20 cellular contexts compared by ENCODE assay signal in genomic region chr18:40235881-40236280, GRCh38.
DNase-seq lines count a peak whose midpoint lies in the region; ATAC-seq and TF ChIP-seq lines count a peak whose summit lies in the region.
"Had no signal": no experiment of that assay in that cellular context is flagged by ENCODE, and none has a peak within 500 bp of the region (broad histone marks: within the 10 kb centered on the region; RNA-seq: fewer than 3 reads in every experiment).

No MANE protein-coding gene starts in this region.

- no peaks in the 10 kb centered on the region for H3K79me2 ChIP-seq in OCI-LY3 (ENCODE audit: low read length)
- no peaks in the 10 kb centered on the region for H3K79me2 ChIP-seq in PC-9 (ENCODE audit: low read depth)

- H3K23ac ChIP-seq in neuronal stem cell (ENCODE audit: low read depth, low read length, poor library complexity) = no peak overlapping the region

- intact Hi-C loops in naive thymus-derived CD4-positive, alpha-beta T cell (cut with micrococcal nuclease) = no loop called here
- intact Hi-C loops in PC-9 (cut with micrococcal nuclease; ENCODE audit: unreplicated experiment) = no loop called here

- H3K9me3 ChIP-seq in OCI-LY3 (ENCODE audit: insufficient read depth, low read length) = no peaks in the 10 kb centered on the region
- H3K9me3 ChIP-seq in neuronal stem cell (replicated peaks in 1 of 2; ENCODE audit: control insufficient read depth in 2 of 2, insufficient read depth in 1 of 2, low read depth in 1 of 2, low read length in 2 of 2) = no peaks in the 10 kb centered on the region
- no peaks in the 10 kb centered on the region for H3K9me3 ChIP-seq in naive thymus-derived CD4-positive, alpha-beta T cell (ENCODE audit: control insufficient read depth in 2 of 3, low read length in 3 of 3)
- no peaks in the 10 kb centered on the region for H3K9me3 ChIP-seq in PC-9 (ENCODE audit: insufficient read depth, low read depth)
- H3K9me3 ChIP-seq: BLaER1 treated with 17β-estradiol and CSF1 and Interleukin-3, amounts not matched to agents 10 nM and 100 nM had no signal

- H3K4me1 ChIP-seq in OCI-LY3 (ENCODE audit: low read length) (no peaks in the 10 kb centered on the region), neuronal stem cell (ENCODE audit: control insufficient read depth in 2 of 2, insufficient read depth in 1 of 2, low read depth in 1 of 2, low read length in 2 of 2) (peaks cover 1 to 2% of the 10 kb centered on the region in 2 donors), PC-9 (replicated peaks; ENCODE audit: insufficient read depth) (no peaks in the 10 kb centered on the region)
- H3K4me1 ChIP-seq in naive thymus-derived CD4-positive, alpha-beta T cell (ENCODE audit: control insufficient read depth in 2 of 2, insufficient read depth in 2 of 2, low read length in 2 of 2) = no peaks in the 10 kb centered on the region
- H3K4me1 ChIP-seq: BLaER1 treated with 17β-estradiol and CSF1 and Interleukin-3, amounts not matched to agents 10 nM and 100 nM had no signal

- no peaks in the 10 kb centered on the region for H3K27me3 Mint-ChIP-seq in nephron progenitor cell (ENCODE audit: low read depth, poor library complexity)
- H3K27me3 Mint-ChIP-seq in naive thymus-derived CD4-positive, alpha-beta T cell = no peaks in the 10 kb centered on the region

- H3K27me3 ChIP-seq in OCI-LY3 (ENCODE audit: low read depth, low read length) = no peaks in the 10 kb centered on the region
- H3K27me3 ChIP-seq in neuronal stem cell (ENCODE audit: control insufficient read depth in 3 of 3, insufficient read depth in 3 of 3, low read depth in 1 of 3, low read length in 3 of 3) = no peaks in the 10 kb centered on the region
- no peaks in the 10 kb centered on the region for H3K27me3 ChIP-seq in naive thymus-derived CD4-positive, alpha-beta T cell (ENCODE audit: control insufficient read depth in 2 of 2, insufficient read depth in 2 of 2, low read length in 2 of 2)
- no peaks in the 10 kb centered on the region for H3K27me3 ChIP-seq in PC-9 (ENCODE audit: insufficient read depth, low read depth)
- H3K27me3 ChIP-seq: BLaER1 treated with 17β-estradiol and CSF1 and Interleukin-3, amounts not matched to agents 10 nM and 100 nM had no signal

- H4K91ac ChIP-seq in neuronal stem cell (ENCODE audit: low read depth, low read length, poor library complexity) = no peak overlapping the region

- no peak overlapping the region for H3K4me3 ChIP-seq in OCI-LY3 (ENCODE audit: low read length)
- H3K4me3 ChIP-seq in neuronal stem cell (ENCODE audit: low read length in 2 of 2) = no peak overlapping the region
- no peak overlapping the region for H3K4me3 ChIP-seq in naive thymus-derived CD4-positive, alpha-beta T cell (ENCODE audit: low read length)
- no peak overlapping the region for H3K4me3 ChIP-seq in PC-9
- H3K4me3 ChIP-seq: BLaER1 treated with 17β-estradiol and CSF1 and Interleukin-3, amounts not matched to agents 10 nM and 100 nM had no signal

- no peak overlapping the region for H2BK120ac ChIP-seq in neuronal stem cell (ENCODE audit: low read depth, low read length)

- H3K4me3 Mint-ChIP-seq in nephron progenitor cell = no peak overlapping the region
- no peak overlapping the region for H3K4me3 Mint-ChIP-seq in naive thymus-derived CD4-positive, alpha-beta T cell
- H3K4me3 Mint-ChIP-seq: CD8-positive, alpha-beta T cell; HFFc6 had no signal

- DNase-seq in COR-L47 (lab: John Stamatoyannopoulos, UW) = peak; percentile 14
- no peak for DNase-seq in nephron progenitor cell
- DNase-seq in neuronal stem cell (ENCODE audit: low spot score) = peak; percentile 1
- no peak for DNase-seq in naive thymus-derived CD4-positive, alpha-beta T cell
- no peak for DNase-seq in NAMALWA (ENCODE audit: low spot score)
- no peak for DNase-seq in PC-9
- no peak for DNase-seq in stimulated activated CD4-positive, alpha-beta T cell treated with anti-CD3 and anti-CD28 coated beads, Interleukin-15, amount 100 ng/mL, for 24 hours
- DNase-seq: 8988T; CD8-positive, alpha-beta T cell; DMS 273 treated with DMSO at 0.1 percent for 48 hours; DMS53; DND-41; EL; GOT3; H7; HFFc6; IMR-90 had no signal

- peak overlapping the region; percentile 80 for H3K27ac Mint-ChIP-seq in nephron progenitor cell
- no peak overlapping the region for H3K27ac Mint-ChIP-seq in naive thymus-derived CD4-positive, alpha-beta T cell
- H3K27ac Mint-ChIP-seq: CD8-positive, alpha-beta T cell; HFFc6 had no signal

- H3K9ac ChIP-seq in OCI-LY3 (ENCODE audit: low read length) = no peak overlapping the region
- H3K9ac ChIP-seq in neuronal stem cell (ENCODE audit: low read depth, low read length, poor library complexity) = no peak overlapping the region
- H3K9ac ChIP-seq: BLaER1 treated with 17β-estradiol and CSF1 and Interleukin-3, amounts not matched to agents 10 nM and 100 nM had no signal

- H2AK5ac ChIP-seq in neuronal stem cell (ENCODE audit: low read depth, low read length) = no peak overlapping the region

- no peak overlapping the region for H2BK15ac ChIP-seq in neuronal stem cell (ENCODE audit: low read length)

- no peaks in the 10 kb centered on the region for H4K20me1 ChIP-seq in OCI-LY3 (ENCODE audit: insufficient read depth, low read length)
- H4K20me1 ChIP-seq in PC-9 (ENCODE audit: insufficient read depth) = no peaks in the 10 kb centered on the region
- H4K20me1 ChIP-seq: BLaER1 treated with 17β-estradiol and CSF1 and Interleukin-3, amounts not matched to agents 10 nM and 100 nM had no signal

- H3K4me1 Mint-ChIP-seq in nephron progenitor cell = peaks cover 18% of the 10 kb centered on the region
- no peaks in the 10 kb centered on the region for H3K4me1 Mint-ChIP-seq in naive thymus-derived CD4-positive, alpha-beta T cell

- CTCF ChIA-PET in naive thymus-derived CD4-positive, alpha-beta T cell (lab: Charles Lee) = no interaction called here
- CTCF ChIA-PET in PC-9 (lab: Charles Lee) = no interaction called here

- ATAC-seq in naive thymus-derived CD4-positive, alpha-beta T cell = no peak
- ATAC-seq: CD8-positive, alpha-beta T cell; HCT116 had no signal

- H3K36me3 Mint-ChIP-seq in nephron progenitor cell (ENCODE audit: low read depth) = peaks cover 4% of the 10 kb centered on the region
- H3K36me3 Mint-ChIP-seq in naive thymus-derived CD4-positive, alpha-beta T cell = no peaks in the 10 kb centered on the region
- H3K36me3 Mint-ChIP-seq: CD8-positive, alpha-beta T cell had no signal

- no peak overlapping the region for H3K14ac ChIP-seq in neuronal stem cell (ENCODE audit: low read length)

- H3K36me3 ChIP-seq in OCI-LY3 (replicated peaks; ENCODE audit: low read depth, low read length) = no peaks in the 10 kb centered on the region
- H3K36me3 ChIP-seq in neuronal stem cell (replicated peaks in 1 of 2; ENCODE audit: control insufficient read depth in 2 of 2, insufficient read depth in 2 of 2, low read length in 2 of 2) = no peaks in the 10 kb centered on the region
- H3K36me3 ChIP-seq in naive thymus-derived CD4-positive, alpha-beta T cell (ENCODE audit: control insufficient read depth in 2 of 3, insufficient read depth in 3 of 3, low read length in 3 of 3) = no peaks in the 10 kb centered on the region
- no peaks in the 10 kb centered on the region for H3K36me3 ChIP-seq in PC-9 (ENCODE audit: low read depth)
- H3K36me3 ChIP-seq: BLaER1 treated with 17β-estradiol and CSF1 and Interleukin-3, amounts not matched to agents 10 nM and 100 nM had no signal

- H2AFZ ChIP-seq in OCI-LY3 (ENCODE audit: low read depth, low read length) (peak overlapping the region; percentile 43), neuronal stem cell (ENCODE audit: low read length) (peak overlapping the region; percentile 1), PC-9 (no peak overlapping the region)

- no peak overlapping the region for H3K4ac ChIP-seq in neuronal stem cell (ENCODE audit: low read length)

- H3K4me2 ChIP-seq in OCI-LY3 (ENCODE audit: low read length) (no peak overlapping the region), neuronal stem cell (ENCODE audit: insufficient read depth, low read length, poor library complexity, severe bottlenecking) (no peak overlapping the region), PC-9 (no peak overlapping the region)
- H3K4me2 ChIP-seq: BLaER1 treated with 17β-estradiol and CSF1 and Interleukin-3, amounts not matched to agents 10 nM and 100 nM had no signal

- H3K9me3 Mint-ChIP-seq in nephron progenitor cell = peaks cover 7% of the 10 kb centered on the region
- H3K9me3 Mint-ChIP-seq in naive thymus-derived CD4-positive, alpha-beta T cell = peaks cover 0 to 17% (median 1%) of the 10 kb centered on the region in 11 donors

- TF ChIP-seq CTCF in OCI-LY3 (IDR thresholded peaks at IDR 0.05; ENCODE audit: low read depth, low read length) (no peak), nephron progenitor cell (IDR thresholded peaks at IDR 0.05) (no peak), PC-9 (conservative IDR thresholded peaks at IDR 0.05) (no peak)

- BruUV-seq in PC-9 (replicated peaks; lab: Mats Ljungman, UMichigan) = no TSS peak

- H3K18ac ChIP-seq in neuronal stem cell (ENCODE audit: low read length) = no peak overlapping the region

- no peaks in the 10 kb centered on the region for H3F3A ChIP-seq in PC-9 (ENCODE audit: insufficient read depth, low read depth)

- H3K9me2 ChIP-seq in PC-9 (ENCODE audit: insufficient read depth) = no peaks in the 10 kb centered on the region

- H3K27ac ChIP-seq in OCI-LY3 (ENCODE audit: low read length) (no peak overlapping the region), neuronal stem cell (replicated peaks; ENCODE audit: low read length) (no peak overlapping the region), PC-9 (no peak overlapping the region)
- H3K27ac ChIP-seq in naive thymus-derived CD4-positive, alpha-beta T cell (ENCODE audit: low read depth, low read length) = no peak overlapping the region
- H3K27ac ChIP-seq: BLaER1 treated with 17β-estradiol and CSF1 and Interleukin-3, amounts not matched to agents 10 nM and 100 nM had no signal

- WGBS in neuronal stem cell (ENCODE audit: extremely low coverage in 2 of 2, insufficient read length in 2 of 2, insufficient replicate concordance in 1 of 2), 2 donors = no CpG with 5 or more reads among the region's 5 CpGs

- no peak overlapping the region for H2BK5ac ChIP-seq in neuronal stem cell (ENCODE audit: low read length)

- no peaks in the 10 kb centered on the region for H3K79me1 ChIP-seq in neuronal stem cell (ENCODE audit: low read depth, low read length)

- no peak overlapping the region for H2BK12ac ChIP-seq in neuronal stem cell (ENCODE audit: low read length)

- no peak overlapping the region for H4K8ac ChIP-seq in neuronal stem cell (ENCODE audit: low read depth, low read length)

- POLR2A ChIA-PET in naive thymus-derived CD4-positive, alpha-beta T cell (lab: Charles Lee) = no interaction called here
- POLR2A ChIA-PET in PC-9 (lab: Charles Lee; ENCODE audit: unreplicated experiment) = no interaction called here

Comparison
In these comparisons a context has a peak if more than half of its experiments do, and no peak if none do; other contexts are left out.
1. DNase-seq: peak in COR-L47 (single experiment) and neuronal stem cell (single experiment); none in nephron progenitor cell (single experiment), naive thymus-derived CD4-positive, alpha-beta T cell (0 of 9), NAMALWA (single experiment), PC-9 (0 of 2) and stimulated activated CD4-positive, alpha-beta T cell treated with anti-CD3 and anti-CD28 coated beads, Interleukin-15, amount 100 ng/mL, for 24 hours (single experiment).